1 cellular context compared by ENCODE assay signal in genomic region chr17:82266142-82266541, GRCh38.
TF ChIP-seq lines count a peak whose summit lies in the region.

No MANE protein-coding gene starts in this region.

TF ChIP-seq in SK-N-SH, 30 proteins besides CTCF, POLR2A, EP300 and RAD21 (continued from another document):
- TF ChIP-seq, protein P1, sequence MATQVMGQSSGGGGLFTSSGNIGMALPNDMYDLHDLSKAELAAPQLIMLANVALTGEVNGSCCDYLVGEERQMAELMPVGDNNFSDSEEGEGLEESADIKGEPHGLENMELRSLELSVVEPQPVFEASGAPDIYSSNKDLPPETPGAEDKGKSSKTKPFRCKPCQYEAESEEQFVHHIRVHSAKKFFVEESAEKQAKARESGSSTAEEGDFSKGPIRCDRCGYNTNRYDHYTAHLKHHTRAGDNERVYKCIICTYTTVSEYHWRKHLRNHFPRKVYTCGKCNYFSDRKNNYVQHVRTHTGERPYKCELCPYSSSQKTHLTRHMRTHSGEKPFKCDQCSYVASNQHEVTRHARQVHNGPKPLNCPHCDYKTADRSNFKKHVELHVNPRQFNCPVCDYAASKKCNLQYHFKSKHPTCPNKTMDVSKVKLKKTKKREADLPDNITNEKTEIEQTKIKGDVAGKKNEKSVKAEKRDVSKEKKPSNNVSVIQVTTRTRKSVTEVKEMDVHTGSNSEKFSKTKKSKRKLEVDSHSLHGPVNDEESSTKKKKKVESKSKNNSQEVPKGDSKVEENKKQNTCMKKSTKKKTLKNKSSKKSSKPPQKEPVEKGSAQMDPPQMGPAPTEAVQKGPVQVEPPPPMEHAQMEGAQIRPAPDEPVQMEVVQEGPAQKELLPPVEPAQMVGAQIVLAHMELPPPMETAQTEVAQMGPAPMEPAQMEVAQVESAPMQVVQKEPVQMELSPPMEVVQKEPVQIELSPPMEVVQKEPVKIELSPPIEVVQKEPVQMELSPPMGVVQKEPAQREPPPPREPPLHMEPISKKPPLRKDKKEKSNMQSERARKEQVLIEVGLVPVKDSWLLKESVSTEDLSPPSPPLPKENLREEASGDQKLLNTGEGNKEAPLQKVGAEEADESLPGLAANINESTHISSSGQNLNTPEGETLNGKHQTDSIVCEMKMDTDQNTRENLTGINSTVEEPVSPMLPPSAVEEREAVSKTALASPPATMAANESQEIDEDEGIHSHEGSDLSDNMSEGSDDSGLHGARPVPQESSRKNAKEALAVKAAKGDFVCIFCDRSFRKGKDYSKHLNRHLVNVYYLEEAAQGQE (IDR thresholded peaks at IDR 0.05; ENCODE audit: low read depth, low read length): no peak
- TF ChIP-seq FOSL2 (IDR thresholded peaks at IDR 0.05; ENCODE audit: borderline replicate concordance, low read depth) (no peak), MEF2A (IDR thresholded peaks at IDR 0.05; ENCODE audit: borderline replicate concordance, low read depth) (no peak), NRF1 (IDR thresholded peaks at IDR 0.05; ENCODE audit: low read depth, low read length) (no peak), FOXJ3 (CRISPR knock-in tag; IDR thresholded peaks at IDR 0.05) (no peak), EZH2phosphoT487 (IDR thresholded peaks at IDR 0.05; ENCODE audit: borderline replicate concordance, low read depth) (no peak), CHD2 (IDR thresholded peaks at IDR 0.05; ENCODE audit: low read length, partially characterized antibody) (no peak), TAF1 (IDR thresholded peaks at IDR 0.05; ENCODE audit: borderline replicate concordance, low read depth, low read length) (no peak), POLR2AphosphoS5 (IDR thresholded peaks at IDR 0.05; ENCODE audit: low read depth, low read length) (no peak), FOXM1 (IDR thresholded peaks at IDR 0.05; ENCODE audit: low read depth) (no peak), IRF3 (IDR thresholded peaks at IDR 0.05; ENCODE audit: low read depth, low read length) (no peak), GABPA (IDR thresholded peaks at IDR 0.05; ENCODE audit: low read depth) (no peak), MXI1 (IDR thresholded peaks at IDR 0.05; ENCODE audit: low read depth, low read length) (no peak), RFX5 (IDR thresholded peaks at IDR 0.05; ENCODE audit: low read length) (no peak)
- TF ChIP-seq, protein P2, sequence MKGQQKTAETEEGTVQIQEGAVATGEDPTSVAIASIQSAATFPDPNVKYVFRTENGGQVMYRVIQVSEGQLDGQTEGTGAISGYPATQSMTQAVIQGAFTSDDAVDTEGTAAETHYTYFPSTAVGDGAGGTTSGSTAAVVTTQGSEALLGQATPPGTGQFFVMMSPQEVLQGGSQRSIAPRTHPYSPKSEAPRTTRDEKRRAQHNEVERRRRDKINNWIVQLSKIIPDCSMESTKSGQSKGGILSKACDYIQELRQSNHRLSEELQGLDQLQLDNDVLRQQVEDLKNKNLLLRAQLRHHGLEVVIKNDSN (IDR thresholded peaks at IDR 0.05; ENCODE audit: borderline replicate concordance, low read depth): no peak
TF ChIP-seq in SK-N-SH: peak in this region for 0.
